ENCODE assay signal across 18 cellular contexts in genomic region chr9:126424511-126424910, GRCh38.
A peak's percentile ranks its signal among the peaks of the same experiment; 100 is the strongest.
DNase-seq lines count a peak whose midpoint lies in the region; ATAC-seq and TF ChIP-seq lines count a peak whose summit lies in the region.
"Had no signal": no experiment of that assay in that cellular context is flagged by ENCODE, and none has a peak within 500 bp of the region (broad histone marks: within the 10 kb centered on the region; RNA-seq: fewer than 3 reads in every experiment).

No MANE protein-coding gene starts in this region.

- DNase-seq in HL-60 (ENCODE audit: low read depth in 1 of 2, low spot score in 1 of 2), result no peak
- no peak for DNase-seq in T-helper 17 cell
- no peak for DNase-seq in naive thymus-derived CD4-positive, alpha-beta T cell
- DNase-seq in stimulated activated effector memory CD8-positive, alpha-beta T cell treated with anti-CD3 and anti-CD28 coated beads, Interleukin-12 subunit alpha, Interleukin-12 subunit beta, amount 100 ng/mL, for 72 hours (ENCODE audit: low spot score in 2 of 2), result no peak
- DNase-seq in PC-3, result no peak
- DNase-seq in NK-92 (lab: John Stamatoyannopoulos, UW; ENCODE audit: unreplicated experiment), result no peak
- no peak for DNase-seq in progenitor cell of endocrine pancreas (ENCODE audit: low spot score, unreplicated experiment)
- DNase-seq: CD8-positive, alpha-beta T cell; DMS153; DND-41; Karpas-422; NCI-H1092 treated with DMSO at 0.1 percent for 48 hours; NCI-H1436; NCI-H2081 treated with DMSO at 0.1 percent for 48 hours; NCI-H524; NCI-H82; SHP77 had no signal

- no peak overlapping the region for H2AFZ ChIP-seq in PC-3 (ENCODE audit: low read length)

- TF ChIP-seq CTCF in HL-60 (IDR thresholded peaks at IDR 0.05; ENCODE audit: insufficient read depth, low read length) (no peak), PC-3 (conservative IDR thresholded peaks at IDR 0.05; ENCODE audit: low read depth, low read length) (no peak), progenitor cell of endocrine pancreas (IDR thresholded peaks at IDR 0.05; ENCODE audit: unreplicated experiment) (no peak)

- peaks cover 0 to 17% of the 10 kb centered on the region in 2 donors for H3K4me1 ChIP-seq in naive thymus-derived CD4-positive, alpha-beta T cell (ENCODE audit: control insufficient read depth in 2 of 2, insufficient read depth in 2 of 2, low read length in 2 of 2)
- peaks cover 14% of the 10 kb centered on the region for H3K4me1 ChIP-seq in PC-3 (ENCODE audit: insufficient read depth, low read length)

- BruUV-seq in PC-3 (replicated peaks; lab: Mats Ljungman, UMichigan), result no TSS peak

- intact Hi-C loops in naive thymus-derived CD4-positive, alpha-beta T cell (cut with micrococcal nuclease), result no loop called here
- intact Hi-C loops in PC-3 (cut with micrococcal nuclease), result no loop called here

- no peaks in the 10 kb centered on the region for H3K9me3 ChIP-seq in T-helper 17 cell (ENCODE audit: control insufficient read depth, low read length, poor library complexity, severe bottlenecking)
- H3K9me3 ChIP-seq in naive thymus-derived CD4-positive, alpha-beta T cell (ENCODE audit: control insufficient read depth in 2 of 3, low read length in 3 of 3), result no peaks in the 10 kb centered on the region
- H3K9me3 ChIP-seq in PC-3 (ENCODE audit: low read length), result no peaks in the 10 kb centered on the region

- no peak overlapping the region for H3K4me3 ChIP-seq in HL-60 (replicated peaks; ENCODE audit: insufficient read depth, low read length)
- no peak overlapping the region for H3K4me3 ChIP-seq in naive thymus-derived CD4-positive, alpha-beta T cell (ENCODE audit: low read length)
- H3K4me3 ChIP-seq in PC-3 (ENCODE audit: low read length), result no peak overlapping the region

- ATAC-seq in T-helper 17 cell (no peak), PC-3 (no peak)
- no peak for ATAC-seq in naive thymus-derived CD4-positive, alpha-beta T cell
- ATAC-seq in stimulated activated effector memory CD8-positive, alpha-beta T cell treated with anti-CD3 and anti-CD28 coated beads, Interleukin-12 subunit alpha, Interleukin-12 subunit beta, amount 100 ng/mL, for 72 hours, result no peak
- ATAC-seq: CD8-positive, alpha-beta T cell had no signal

- no peaks in the 10 kb centered on the region for H4K20me1 ChIP-seq in PC-3 (ENCODE audit: low read length)

- no peak overlapping the region for H3K9ac ChIP-seq in PC-3 (ENCODE audit: low read length)

- H3K36me3 Mint-ChIP-seq in T-helper 17 cell (ENCODE audit: low read depth), result peaks cover 6% of the 10 kb centered on the region
- peaks cover 0 to 6% (median 0%) of the 10 kb centered on the region in 5 donors for H3K36me3 Mint-ChIP-seq in naive thymus-derived CD4-positive, alpha-beta T cell
- peaks cover 6% of the 10 kb centered on the region for H3K36me3 Mint-ChIP-seq in stimulated activated effector memory CD8-positive, alpha-beta T cell treated with anti-CD3 and anti-CD28 coated beads, Interleukin-12 subunit alpha, Interleukin-12 subunit beta, amount 100 ng/mL, for 72 hours
- H3K36me3 Mint-ChIP-seq in progenitor cell of endocrine pancreas (ENCODE audit: insufficient read depth), result peaks cover 36% of the 10 kb centered on the region

- peaks cover 0 to 5% (median 0%) of the 10 kb centered on the region in 3 experiments for H3K36me3 ChIP-seq in naive thymus-derived CD4-positive, alpha-beta T cell (ENCODE audit: control insufficient read depth in 2 of 3, insufficient read depth in 3 of 3, low read length in 3 of 3)
- no peaks in the 10 kb centered on the region; the same call in 1 of the 2 replicates for H3K36me3 ChIP-seq in PC-3 (ENCODE audit: low read depth, low read length)

- no peaks in the 10 kb centered on the region for H3K27me3 Mint-ChIP-seq in T-helper 17 cell
- H3K27me3 Mint-ChIP-seq in naive thymus-derived CD4-positive, alpha-beta T cell, result peaks cover 0 to 30% (median 0%) of the 10 kb centered on the region in 5 donors
- peaks cover 45% of the 10 kb centered on the region for H3K27me3 Mint-ChIP-seq in progenitor cell of endocrine pancreas

- CTCF ChIA-PET in naive thymus-derived CD4-positive, alpha-beta T cell (lab: Charles Lee), result no interaction called here
- CTCF ChIA-PET in PC-3 (lab: Charles Lee), result no interaction called here

- H3K4me1 Mint-ChIP-seq in T-helper 17 cell, result peaks cover 22% of the 10 kb centered on the region
- peaks cover 19 to 31% (median 27%) of the 10 kb centered on the region in 7 donors for H3K4me1 Mint-ChIP-seq in naive thymus-derived CD4-positive, alpha-beta T cell
- peaks cover 15% of the 10 kb centered on the region for H3K4me1 Mint-ChIP-seq in stimulated activated effector memory CD8-positive, alpha-beta T cell treated with anti-CD3 and anti-CD28 coated beads, Interleukin-12 subunit alpha, Interleukin-12 subunit beta, amount 100 ng/mL, for 72 hours
- H3K4me1 Mint-ChIP-seq in progenitor cell of endocrine pancreas (ENCODE audit: low read depth), result peaks cover 31% of the 10 kb centered on the region

- H3K27ac Mint-ChIP-seq in T-helper 17 cell, result peak overlapping the region; percentile 29
- peak overlapping the region in 5 of 9 donors; percentile 3 to 88 (median 33) for H3K27ac Mint-ChIP-seq in naive thymus-derived CD4-positive, alpha-beta T cell
- peak overlapping the region; percentile 12 for H3K27ac Mint-ChIP-seq in stimulated activated effector memory CD8-positive, alpha-beta T cell treated with anti-CD3 and anti-CD28 coated beads, Interleukin-12 subunit alpha, Interleukin-12 subunit beta, amount 100 ng/mL, for 72 hours
- no peak overlapping the region for H3K27ac Mint-ChIP-seq in progenitor cell of endocrine pancreas

- H3K27me3 ChIP-seq in HL-60 (ENCODE audit: insufficient read depth, poor library complexity, severe bottlenecking) (no peaks in the 10 kb centered on the region), PC-3 (ENCODE audit: low read length) (no peaks in the 10 kb centered on the region)
- no peaks in the 10 kb centered on the region for H3K27me3 ChIP-seq in naive thymus-derived CD4-positive, alpha-beta T cell (ENCODE audit: control insufficient read depth in 2 of 2, insufficient read depth in 2 of 2, low read length in 2 of 2)

- H3K27ac ChIP-seq in HL-60 (replicated peaks), result peak overlapping the region; percentile 7; the same call in 1 of the 2 replicates
- no peak overlapping the region for H3K27ac ChIP-seq in naive thymus-derived CD4-positive, alpha-beta T cell (ENCODE audit: low read depth, low read length)
- H3K27ac ChIP-seq in PC-3 (ENCODE audit: low read length), result no peak overlapping the region
- H3K27ac ChIP-seq: RWPE1 had no signal

- H3K9me2 ChIP-seq in PC-3 (replicated peaks; ENCODE audit: low read length), result no peaks in the 10 kb centered on the region

- H3F3A ChIP-seq in PC-3 (ENCODE audit: low read length, unreplicated experiment), result no peaks in the 10 kb centered on the region

- H3K9me3 Mint-ChIP-seq in naive thymus-derived CD4-positive, alpha-beta T cell, result no peaks in the 10 kb centered on the region
- H3K9me3 Mint-ChIP-seq in stimulated activated effector memory CD8-positive, alpha-beta T cell treated with anti-CD3 and anti-CD28 coated beads, Interleukin-12 subunit alpha, Interleukin-12 subunit beta, amount 100 ng/mL, for 72 hours, result no peaks in the 10 kb centered on the region
- no peaks in the 10 kb centered on the region for H3K9me3 Mint-ChIP-seq in progenitor cell of endocrine pancreas (ENCODE audit: low read depth)
- H3K9me3 Mint-ChIP-seq: CD8-positive, alpha-beta T cell had no signal

- POLR2A ChIA-PET in naive thymus-derived CD4-positive, alpha-beta T cell (lab: Charles Lee), result no interaction called here
- POLR2A ChIA-PET in PC-3 (lab: Charles Lee; ENCODE audit: unreplicated experiment), result no interaction called here

- no peak overlapping the region for H3K4me3 Mint-ChIP-seq in T-helper 17 cell
- H3K4me3 Mint-ChIP-seq in naive thymus-derived CD4-positive, alpha-beta T cell, result peak overlapping the region in 1 of 10 donors; percentile 11
- H3K4me3 Mint-ChIP-seq in stimulated activated effector memory CD8-positive, alpha-beta T cell treated with anti-CD3 and anti-CD28 coated beads, Interleukin-12 subunit alpha, Interleukin-12 subunit beta, amount 100 ng/mL, for 72 hours, result no peak overlapping the region
- H3K4me3 Mint-ChIP-seq in progenitor cell of endocrine pancreas (ENCODE audit: low read depth), result no peak overlapping the region
- H3K4me3 Mint-ChIP-seq: CD8-positive, alpha-beta T cell had no signal

- no peak overlapping the region for H3K4me2 ChIP-seq in PC-3 (ENCODE audit: low read length)

- no peaks in the 10 kb centered on the region for H3K79me2 ChIP-seq in PC-3 (ENCODE audit: low read length)
